8 cellular contexts compared by ENCODE assay signal in the genomic region with DNA sequence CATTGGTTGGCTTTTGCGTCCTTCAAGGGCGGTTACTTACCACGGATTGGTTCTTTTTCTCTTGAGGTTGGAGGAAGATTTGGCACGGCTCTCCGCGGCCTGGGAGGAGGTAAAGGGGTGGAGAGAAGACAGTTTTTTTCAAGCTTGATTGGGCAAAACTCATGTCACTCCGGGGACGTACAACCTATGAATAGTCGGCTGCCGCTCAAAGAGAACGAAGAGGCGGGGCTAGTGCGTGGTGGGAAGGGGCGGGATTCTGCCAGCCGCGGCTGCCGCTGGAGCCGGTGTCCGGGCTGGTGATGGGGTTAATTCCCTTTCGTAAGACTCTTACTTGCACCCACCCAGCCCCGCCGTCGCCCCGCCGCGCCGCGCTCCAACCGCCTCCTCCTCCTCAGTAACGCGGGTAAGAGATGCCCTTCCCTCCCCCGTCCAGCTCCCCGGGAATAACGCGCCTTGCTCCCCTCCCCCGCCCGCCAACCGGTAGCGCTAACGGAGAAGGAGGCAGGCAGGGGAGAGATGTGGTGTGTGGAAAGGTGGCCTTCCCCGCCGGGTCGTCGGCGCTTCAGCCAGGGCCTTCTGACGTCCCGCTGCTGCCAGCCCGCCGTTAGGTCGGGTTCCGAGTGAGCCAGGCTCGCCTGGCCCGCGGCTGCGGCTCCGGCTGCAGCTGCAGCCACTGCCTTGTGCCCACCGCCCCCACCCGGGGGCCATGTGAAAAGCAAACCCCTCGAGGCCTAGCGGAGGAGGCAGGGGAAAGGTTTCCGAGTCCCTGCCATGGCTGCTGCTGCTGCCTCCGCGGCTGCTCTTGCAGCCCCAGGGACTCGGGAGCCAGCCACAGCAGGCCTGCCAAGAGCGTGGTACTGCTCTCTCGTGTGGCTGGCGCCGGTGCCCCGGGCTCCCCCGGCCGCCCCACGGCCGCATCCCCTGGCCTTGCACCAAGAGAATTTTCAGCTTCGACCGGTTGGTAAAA. TPM values are rescaled to one million over a fixed set of nuclear protein-coding genes. Genes with fewer than 3 reads are reported as not detected.
DNase-seq lines count a peak whose midpoint lies in the region; ATAC-seq and TF ChIP-seq lines count a peak whose summit lies in the region.

Gene R3HDM1 (plus strand): TSS at position 254 of the 967 bp plus-strand sequence. CDS start 73,362 bp downstream, outside the sequence.

- TF ChIP-seq CTCF in OCI-LY3 (IDR thresholded peaks at IDR 0.05; ENCODE audit: low read depth, low read length) (peak; percentile 43), endothelial cell (IDR thresholded peaks at IDR 0.05; ENCODE audit: unreplicated experiment) (no peak), mesothelial cell of epicardium (IDR thresholded peaks at IDR 0.05; ENCODE audit: unreplicated experiment) (no peak)

- no peaks in the 10 kb centered on the region for H3K27me3 ChIP-seq in OCI-LY3 (ENCODE audit: low read depth, low read length)

- H3K9me3 Mint-ChIP-seq in endothelial cell (ENCODE audit: unreplicated experiment), result no peaks in the 10 kb centered on the region
- H3K9me3 Mint-ChIP-seq in mesothelial cell of epicardium, result no peaks in the 10 kb centered on the region

- H3K27me3 Mint-ChIP-seq in endothelial cell (ENCODE audit: unreplicated experiment) (no peaks in the 10 kb centered on the region), mesothelial cell of epicardium (ENCODE audit: low read depth) (no peaks in the 10 kb centered on the region)

- H3K36me3 Mint-ChIP-seq in endothelial cell (ENCODE audit: low read depth, unreplicated experiment), result no peaks in the 10 kb centered on the region
- H3K36me3 Mint-ChIP-seq in mesothelial cell of epicardium, result peaks cover 2% of the 10 kb centered on the region

- H3K36me3 ChIP-seq in OCI-LY3 (replicated peaks; ENCODE audit: low read depth, low read length), result peaks cover 6% of the 10 kb centered on the region

- H3K4me3 Mint-ChIP-seq in endothelial cell (ENCODE audit: unreplicated experiment), result peak within 1 kb of the TSS; percentile 93
- H3K4me3 Mint-ChIP-seq in mesothelial cell of epicardium, result no peak within 1 kb of the TSS

- peak; percentile 99 for DNase-seq in DMS 273 treated with DMSO at 0.1 percent for 48 hours (lab: John Stamatoyannopoulos, UW)
- peak; percentile 92 for DNase-seq in HuH-7 (ENCODE audit: low spot score)
- DNase-seq in activated CD8-positive, alpha-beta memory T cell treated with anti-CD3 and anti-CD28 coated beads, Interleukin-2, amount 50 U/mL, for 48 hours, result peak; percentile 92
- peak; percentile 91 for DNase-seq in endothelial cell (ENCODE audit: low spot score)
- peak; percentile 92 to 94 for DNase-seq in mesothelial cell of epicardium (ENCODE audit: low spot score in 2 of 2, unreplicated experiment in 2 of 2)
- peak; percentile 89 to 91 for DNase-seq in stimulated activated CD8-positive, alpha-beta memory T cell treated with anti-CD3 and anti-CD28 coated beads, Interleukin-15, amount 100 ng/mL, for 48 hours (ENCODE audit: low read depth in 2 of 2)

- H3K4me2 ChIP-seq in OCI-LY3 (ENCODE audit: low read length), result peak within 1 kb of the TSS; percentile 74

- H3K4me1 Mint-ChIP-seq in endothelial cell (ENCODE audit: unreplicated experiment) (peaks cover 6% of the 10 kb centered on the region), mesothelial cell of epicardium (peaks cover 20% of the 10 kb centered on the region)

- peak within 1 kb of the TSS; percentile 92 for H3K27ac ChIP-seq in OCI-LY3 (ENCODE audit: low read length)

- no peaks in the 10 kb centered on the region for H3K9me3 ChIP-seq in OCI-LY3 (ENCODE audit: insufficient read depth, low read length)

- H3K4me3 ChIP-seq in OCI-LY3 (ENCODE audit: low read length), result peak within 1 kb of the TSS; percentile 94

- peak within 1 kb of the TSS; percentile 96 for H3K9ac ChIP-seq in OCI-LY3 (ENCODE audit: low read length)

- ATAC-seq in GM21515 (IDR thresholded peaks at IDR 0.05; ENCODE audit: unreplicated experiment), result peak; percentile 79

- peaks cover 15% of the 10 kb centered on the region for H3K4me1 ChIP-seq in OCI-LY3 (ENCODE audit: low read length)

- H3K27ac Mint-ChIP-seq in endothelial cell (ENCODE audit: unreplicated experiment), result peak within 1 kb of the TSS; percentile 53
- no peak within 1 kb of the TSS for H3K27ac Mint-ChIP-seq in mesothelial cell of epicardium

- peaks cover 9% of the 10 kb centered on the region; the same call in 1 of the 2 replicates for H4K20me1 ChIP-seq in OCI-LY3 (ENCODE audit: insufficient read depth, low read length)

- H3K79me2 ChIP-seq in OCI-LY3 (ENCODE audit: low read length), result peaks cover 72% of the 10 kb centered on the region

- H2AFZ ChIP-seq in OCI-LY3 (ENCODE audit: low read depth, low read length), result peak within 1 kb of the TSS; percentile 97

RNA-seq across cellular contexts. Expression of gene R3HDM1, which starts in this region (rescaled TPM):
- total RNA-seq in endothelial cell (ENCODE audit: unreplicated experiment), result 36.1 TPM
- 40.1 to 48.1 TPM (median 41.7 TPM) in 3 replicates for total RNA-seq in mesothelial cell of epicardium

Comparison
In these comparisons a context has a peak if more than half of its experiments do, and no peak if none do; other contexts are left out.
1. Peak in every context shown above with its lines: DNase-seq, ATAC-seq, H3K4me3 ChIP-seq and H3K27ac ChIP-seq.